Comparison of ENCODE assay signal across 19 cellular contexts in genomic region chr1:76317299-76317913, GRCh38.
"Had no signal": no experiment of that assay in that cellular context is flagged by ENCODE, and none has a peak within 500 bp of the region (broad histone marks: within the 10 kb centered on the region; RNA-seq: fewer than 3 reads in every experiment).

No MANE protein-coding gene starts in this region.

- H3K27ac ChIP-seq: gastrocnemius medialis, heart right ventricle, neutrophil, right atrium auricular region, sigmoid colon, skin epidermis, testis, tibial nerve, upper lobe of right lung had no signal

- H3K4me1 ChIP-seq: gastrocnemius medialis, heart right ventricle, right atrium auricular region, testis, tibial nerve, upper lobe of right lung had no signal

- H3K9me3 ChIP-seq: gastrocnemius medialis, neutrophil, right atrium auricular region, sigmoid colon, testis, upper lobe of right lung had no signal

- H3K4me3 ChIP-seq: gastrocnemius medialis, heart right ventricle, right atrium auricular region, sigmoid colon, skin epidermis, testis, tibial nerve, upper lobe of right lung had no signal

- H3K36me3 ChIP-seq: gastrocnemius medialis, heart right ventricle, neutrophil, right atrium auricular region, sigmoid colon, tibial nerve, upper lobe of right lung had no signal

- H3K27me3 ChIP-seq: gastrocnemius medialis, heart right ventricle, neutrophil, right atrium auricular region, sigmoid colon, testis, tibial nerve, upper lobe of right lung had no signal

- DNase-seq: effector memory CD8-positive, alpha-beta T cell; erythroblast; gastrocnemius medialis; heart right ventricle; islet precursor cell; mammary epithelial cell; naive thymus-derived CD4-positive, alpha-beta T cell; nephron progenitor cell; posterior cingulate gyrus; sigmoid colon; stimulated activated CD4-positive, alpha-beta T cell treated with anti-CD3 and anti-CD28 coated beads, Interleukin-12 subunit alpha, Interleukin-12 subunit beta, amount 100 ng/mL, for 4 hours; stimulated activated naive CD4-positive, alpha-beta T cell treated with Interleukin-2 at 50 U/mL for 16 hours; testis; upper lobe of right lung had no signal

- ATAC-seq: effector memory CD8-positive, alpha-beta T cell; gastrocnemius medialis; heart right ventricle; left lobe of liver; naive thymus-derived CD4-positive, alpha-beta T cell; upper lobe of right lung had no signal
